20 cellular contexts compared by ENCODE assay signal in genomic region chr16:30976486-30976885, GRCh38. TPM values are rescaled to one million over a fixed set of nuclear protein-coding genes. Genes with fewer than 3 reads are reported as not detected.
A peak's percentile ranks its signal among the peaks of the same experiment; 100 is the strongest.
DNase-seq lines count a peak whose midpoint lies in the region; ATAC-seq, FAIRE-seq and TF ChIP-seq lines count a peak whose summit lies in the region.
"Had no signal": no experiment of that assay in that cellular context is flagged by ENCODE, and none has a peak within 500 bp of the region (broad histone marks: within the 10 kb centered on the region; RNA-seq: fewer than 3 reads in every experiment).

No MANE protein-coding gene starts in this region.

- H3K4me3 ChIP-seq in Caco-2 (ENCODE audit: low read depth, low read length), result no peak overlapping the region
- H3K4me3 ChIP-seq in astrocyte (ENCODE audit: insufficient read depth, low read depth, low read length), result no peak overlapping the region
- H3K4me3 ChIP-seq: A549 had no signal

- H3K36me3 ChIP-seq in Caco-2 (ENCODE audit: control insufficient read depth, insufficient read depth, low read length) (peaks cover 2% of the 10 kb centered on the region; the same call in 1 of the 2 replicates), astrocyte (ENCODE audit: insufficient read depth, low read length) (peaks cover 30% of the 10 kb centered on the region)

- peak overlapping the region; percentile 10 for H3K4me3 Mint-ChIP-seq in Caco-2 (ENCODE audit: unreplicated experiment)
- H3K4me3 Mint-ChIP-seq in HFFc6, result no peak overlapping the region
- peak overlapping the region; percentile 3 for H3K4me3 Mint-ChIP-seq in astrocyte (ENCODE audit: unreplicated experiment)
- H3K4me3 Mint-ChIP-seq in naive B cell, result no peak overlapping the region
- H3K4me3 Mint-ChIP-seq: CD8-positive, alpha-beta memory T cell had no signal

- no peak overlapping the region for H2AFZ ChIP-seq in astrocyte (ENCODE audit: low read depth, low read length)

- BruUV-seq in Caco-2 (replicated peaks; lab: Mats Ljungman, UMichigan), result no TSS peak

- H3K27ac Mint-ChIP-seq in Caco-2 (ENCODE audit: unreplicated experiment) (peak overlapping the region; percentile 66), HFFc6 (peak overlapping the region; percentile 64), astrocyte (ENCODE audit: unreplicated experiment) (no peak overlapping the region), naive B cell (peak overlapping the region in 5 of 6 donors; percentile 5 to 96 (median 65))

- no peak overlapping the region for H3K9ac ChIP-seq in astrocyte (ENCODE audit: low read length)

- POLR2A ChIA-PET in Caco-2 (lab: Charles Lee), result no interaction called here

- no peaks in the 10 kb centered on the region for H3K4me1 Mint-ChIP-seq in Caco-2 (ENCODE audit: low read depth, unreplicated experiment)
- H3K4me1 Mint-ChIP-seq in HFFc6 (ENCODE audit: low read depth), result no peaks in the 10 kb centered on the region
- H3K4me1 Mint-ChIP-seq in astrocyte (ENCODE audit: low read depth, unreplicated experiment), result no peaks in the 10 kb centered on the region
- H3K4me1 Mint-ChIP-seq in naive B cell, result peaks cover 3 to 26% (median 21%) of the 10 kb centered on the region in 3 donors

- no peak for DNase-seq in Caco-2
- no peak for DNase-seq in HFFc6
- DNase-seq in astrocyte (ENCODE audit: low read depth), result no peak
- DNase-seq in naive B cell, result no peak
- no peak for DNase-seq in C1 segment of cervical spinal cord (lab: John Stamatoyannopoulos, UW)
- DNase-seq in NCI-H2227 (lab: John Stamatoyannopoulos, UW; ENCODE audit: unreplicated experiment), result no peak
- no peak for DNase-seq in frontal cortex (ENCODE audit: low spot score in 2 of 2)
- DNase-seq: CD8-positive, alpha-beta memory T cell; DMS79; KG1; MV-4-11; NCI-H187; NCI-H2107; NCI-H226; NCI-H524; NCI-H82; SHP77 treated with DMSO at 0.1 percent for 48 hours had no signal

- H3K79me2 ChIP-seq in astrocyte (ENCODE audit: insufficient read depth, low read length), result no peaks in the 10 kb centered on the region

- H3K4me2 ChIP-seq in astrocyte (ENCODE audit: low read length), result no peak overlapping the region
- H3K4me2 ChIP-seq: A549 had no signal

- H3K4me1 ChIP-seq in Caco-2 (no peaks in the 10 kb centered on the region), astrocyte (ENCODE audit: insufficient read depth, low read length) (no peaks in the 10 kb centered on the region)
- H3K4me1 ChIP-seq: A549 had no signal

- H3K27me3 Mint-ChIP-seq in Caco-2 (ENCODE audit: insufficient read depth, unreplicated experiment) (no peaks in the 10 kb centered on the region), HFFc6 (ENCODE audit: insufficient read depth) (peaks cover 8% of the 10 kb centered on the region; the same call in 1 of the 2 replicates), astrocyte (ENCODE audit: low read depth, unreplicated experiment) (no peaks in the 10 kb centered on the region), naive B cell (no peaks in the 10 kb centered on the region)
- H3K27me3 Mint-ChIP-seq: CD8-positive, alpha-beta memory T cell had no signal

- no peaks in the 10 kb centered on the region for H3K27me3 ChIP-seq in Caco-2 (replicated peaks; ENCODE audit: control insufficient read depth, insufficient read depth, low read length)
- H3K27me3 ChIP-seq in astrocyte (ENCODE audit: insufficient read depth, low read length), result no peaks in the 10 kb centered on the region

- no peak overlapping the region for H3K27ac ChIP-seq in astrocyte (ENCODE audit: low read depth, low read length)
- H3K27ac ChIP-seq: A549 had no signal

- intact Hi-C loops in Caco-2 (cut with micrococcal nuclease; ENCODE audit: unreplicated experiment), result no loop called here

- no peaks in the 10 kb centered on the region for H3K9me3 ChIP-seq in Caco-2
- H3K9me3 ChIP-seq in astrocyte (ENCODE audit: insufficient read depth, low read depth, low read length), result no peaks in the 10 kb centered on the region
- H3K9me3 ChIP-seq: A549 had no signal

- CTCF ChIA-PET in Caco-2 (lab: Charles Lee), result no interaction called here

- H3K36me3 Mint-ChIP-seq in Caco-2 (ENCODE audit: insufficient read depth, unreplicated experiment) (peaks cover 61% of the 10 kb centered on the region), HFFc6 (ENCODE audit: low read depth) (peaks cover 40% of the 10 kb centered on the region), astrocyte (ENCODE audit: low read depth, unreplicated experiment) (peaks cover 28% of the 10 kb centered on the region), naive B cell (peaks cover 5 to 39% of the 10 kb centered on the region in 2 donors)

- peaks cover 41% of the 10 kb centered on the region for H4K20me1 ChIP-seq in astrocyte (ENCODE audit: insufficient read depth, low read length)

- TF ChIP-seq CTCF in Caco-2 (IDR thresholded peaks at IDR 0.05; ENCODE audit: insufficient read depth in 1 of 2, low read depth in 1 of 2, low read length in 1 of 2, severe bottlenecking in 1 of 2, unreplicated experiment in 1 of 2), result no peak
- no peak for TF ChIP-seq CTCF in HFFc6 (IDR thresholded peaks at IDR 0.05)
- TF ChIP-seq CTCF in astrocyte (IDR thresholded peaks at IDR 0.05; ENCODE audit: insufficient read depth, low read depth, low read length), result no peak

- FAIRE-seq in astrocyte (lab: Jason Lieb, UNC) (no peak), frontal cortex (lab: Jason Lieb, UNC) (no peak)
- FAIRE-seq: A549, H1, HepG2 had no signal

- ATAC-seq in naive B cell (ENCODE audit: low read depth in 2 of 2), result no peak

- H3K9me3 Mint-ChIP-seq in Caco-2 (ENCODE audit: unreplicated experiment), result no peaks in the 10 kb centered on the region
- H3K9me3 Mint-ChIP-seq in HFFc6, result no peaks in the 10 kb centered on the region
- H3K9me3 Mint-ChIP-seq in astrocyte (ENCODE audit: unreplicated experiment), result peaks cover 4% of the 10 kb centered on the region
- H3K9me3 Mint-ChIP-seq in naive B cell, result no peaks in the 10 kb centered on the region
- H3K9me3 Mint-ChIP-seq: CD8-positive, alpha-beta memory T cell had no signal

RNA-seq across cellular contexts. Expression of gene HSD3B7, which starts 8.5 kb away (rescaled TPM):
- total RNA-seq in Caco-2 (2022) (1.3 and 2.4 TPM in 2 replicates), astrocyte (8.3 and 9.0 TPM in 2 replicates), frontal cortex (2.0 TPM)
- total RNA-seq in HFFc6 (2021; fragmentation: NEBNext Ultra II Directional; extraction: Animal tissue kit (Norgen Biotek cat#: 25700)), result 10 to 100 TPM; 15.1 to 24.6 (median 18.6) TPM
- not detected for polyA plus RNA-seq in naive B cell (ENCODE audit: low read depth in 6 of 6)
- polyA plus RNA-seq: CD8-positive, alpha-beta memory T cell had no signal

RNA-seq across cellular contexts. Expression of gene SETD1A, which starts 18.9 kb away (rescaled TPM):
- total RNA-seq in Caco-2 (2022), result 21.5 and 26.3 TPM in 2 replicates
- 10 to 100 TPM; 13.4 to 15.8 (median 14.4) TPM for total RNA-seq in HFFc6 (2021; fragmentation: NEBNext Ultra II Directional; extraction: Animal tissue kit (Norgen Biotek cat#: 25700))
- total RNA-seq in astrocyte, result 15.4 and 18.7 TPM in 2 replicates
- polyA plus RNA-seq in naive B cell (ENCODE audit: low read depth in 6 of 6), result 1 to 10 TPM in 2 of 6 donors, under 1 TPM in 3, not detected in 1; 0.69 to 2.8 (median 0.85) TPM
- total RNA-seq in frontal cortex, result 1.6 TPM

RNA-seq across cellular contexts. Expression of gene ORAI3, which starts 27.6 kb away (rescaled TPM):
- total RNA-seq in Caco-2 (2022) (4.7 TPM in 2 replicates), astrocyte (21.1 and 22.6 TPM in 2 replicates), frontal cortex (4.1 TPM)
- 10 to 100 TPM; 15.2 to 26.2 (median 18.4) TPM for total RNA-seq in HFFc6 (2021; fragmentation: NEBNext Ultra II Directional; extraction: Animal tissue kit (Norgen Biotek cat#: 25700))
- polyA plus RNA-seq in naive B cell (ENCODE audit: low read depth in 6 of 6), result 10 to 100 TPM; 65.8 to 83.4 (median 78.3) TPM

RNA-seq across cellular contexts. Expression of gene STX1B, which starts 34.0 kb away (rescaled TPM):
- total RNA-seq in Caco-2 (2022) (0.46 and 0.77 TPM in 2 replicates), astrocyte (10.7 and 11.0 TPM in 2 replicates), frontal cortex (11.4 TPM)
- 1 to 10 TPM; 6.7 to 9.9 (median 7.1) TPM for total RNA-seq in HFFc6 (2021; fragmentation: NEBNext Ultra II Directional; extraction: Animal tissue kit (Norgen Biotek cat#: 25700))
- not detected for polyA plus RNA-seq in naive B cell (ENCODE audit: low read depth in 6 of 6)

RNA-seq across cellular contexts. Expression of gene FBXL19, which starts 53.1 kb away (rescaled TPM):
- 20.2 and 23.4 TPM in 2 replicates for total RNA-seq in Caco-2 (2022)
- 10 to 100 TPM; 21.9 to 25.8 (median 23.4) TPM for total RNA-seq in HFFc6 (2021; fragmentation: NEBNext Ultra II Directional; extraction: Animal tissue kit (Norgen Biotek cat#: 25700))
- total RNA-seq in astrocyte, result 42.3 and 42.5 TPM in 2 replicates
- under 1 TPM in 4 of 6 donors, not detected in 2; 0.21 to 0.48 (median 0.27) TPM for polyA plus RNA-seq in naive B cell (ENCODE audit: low read depth in 6 of 6)
- 66.4 TPM for total RNA-seq in frontal cortex

Comparison
In these comparisons a context has a peak if more than half of its experiments do, and no peak if none do; other contexts are left out.
1. H3K4me3 Mint-ChIP-seq: peak in Caco-2 (single experiment) and astrocyte (single experiment); none in HFFc6 (single experiment) and naive B cell (0 of 8).